ENCODE assay signal across 21 cellular contexts in genomic region chr5:154251529-154251928, GRCh38.
"Had no signal": no experiment of that assay in that cellular context is flagged by ENCODE, and none has a peak within 500 bp of the region (broad histone marks: within the 10 kb centered on the region; RNA-seq: fewer than 3 reads in every experiment).

No MANE protein-coding gene starts in this region.

- H3K36me3 ChIP-seq: esophagus muscularis mucosa, pancreas, stomach, thoracic aorta, transverse colon had no signal

- H3K4me3 ChIP-seq: dorsolateral prefrontal cortex, esophagus muscularis mucosa, hepatocyte, pancreas, stomach, thoracic aorta, transverse colon had no signal

- H2AFZ ChIP-seq: hepatocyte had no signal

- H3K4me2 ChIP-seq: hepatocyte had no signal

- H3K9me3 ChIP-seq: esophagus muscularis mucosa, pancreas, stomach, thoracic aorta, transverse colon had no signal

- ATAC-seq: left colon; left ventricle myocardium superior; naive thymus-derived CD4-positive, alpha-beta T cell; pancreas; right cardiac atrium had no signal

- H3K27me3 ChIP-seq: dorsolateral prefrontal cortex, esophagus muscularis mucosa, hepatocyte, pancreas, stomach, transverse colon had no signal

- H3K27ac ChIP-seq: dorsolateral prefrontal cortex, esophagus muscularis mucosa, hepatocyte, pancreas, thoracic aorta, transverse colon had no signal

- DNase-seq: central memory CD4-positive, alpha-beta T cell; cortex of kidney; dorsolateral prefrontal cortex; effector CD8-positive, alpha-beta T cell; foreskin melanocyte; head of caudate nucleus; left colon; left ventricle myocardium superior; mesendoderm; naive thymus-derived CD4-positive, alpha-beta T cell; nucleus accumbens; pancreas; right cardiac atrium; stimulated activated CD4-positive, alpha-beta T cell treated with anti-CD3 and anti-CD28 coated beads, Interleukin-4, amount 100 ng/mL, for 24 hours; stimulated activated naive CD4-positive, alpha-beta T cell; stomach; substantia nigra; transverse colon had no signal
